In genomic region chr15:43511012-43511885, GRCh38 we compare ENCODE assay signal across 8 cellular contexts. TPM values are rescaled to one million over a fixed set of nuclear protein-coding genes. Genes with fewer than 3 reads are reported as not detected.
DNase-seq lines count a peak whose midpoint lies in the region; ATAC-seq and TF ChIP-seq lines count a peak whose summit lies in the region.

No MANE protein-coding gene starts in this region.

- peaks cover 3% of the 10 kb centered on the region for H3K27me3 Mint-ChIP-seq in activated naive CD8-positive, alpha-beta T cell treated with anti-CD3 and anti-CD28 coated beads, Interleukin-2, amount 10 ng/mL, durations not matched to agents 7 days and 5 days
- peaks cover 15 to 20% of the 10 kb centered on the region in 2 donors for H3K27me3 Mint-ChIP-seq in stimulated activated naive B cell treated with anti-CD40 and anti-IgM and Interleukin-4, amounts not matched to agents 10 μg/mL and 1 μg/mL and 100 μg/mL, for 72 hours

- peaks cover 8% of the 10 kb centered on the region for H3K27me3 ChIP-seq in kidney epithelial cell (ENCODE audit: control insufficient read depth, insufficient read depth, low read length)

- peak overlapping the region; percentile 87 for H3K4me3 Mint-ChIP-seq in activated naive CD8-positive, alpha-beta T cell treated with anti-CD3 and anti-CD28 coated beads, Interleukin-2, amount 10 ng/mL, durations not matched to agents 7 days and 5 days
- H3K4me3 Mint-ChIP-seq in stimulated activated naive B cell treated with anti-CD40 and anti-IgM and Interleukin-4, amounts not matched to agents 10 μg/mL and 1 μg/mL and 100 μg/mL, for 72 hours, result peak overlapping the region; percentile 95 to 97

- peak; percentile 16 for TF ChIP-seq CTCF in GM13977 (IDR thresholded peaks at IDR 0.05; ENCODE audit: extremely low read depth, insufficient read depth, missing control alignments)
- peak; percentile 41 for TF ChIP-seq CTCF in kidney epithelial cell (IDR thresholded peaks at IDR 0.05; ENCODE audit: insufficient read depth, low read length, poor library complexity, severe bottlenecking)

- ATAC-seq in activated naive CD8-positive, alpha-beta T cell treated with anti-CD3 and anti-CD28 coated beads, Interleukin-2, amount 10 ng/mL, durations not matched to agents 7 days and 5 days (ENCODE audit: low read depth), result no peak
- ATAC-seq in stimulated activated naive B cell treated with anti-CD40 and anti-IgM and Interleukin-4, amounts not matched to agents 10 μg/mL and 1 μg/mL and 100 μg/mL, for 72 hours (replicated peaks), result peak in 1 of 2 donors; percentile 0
- no peak for ATAC-seq in HG02678 (IDR thresholded peaks at IDR 0.05; ENCODE audit: unreplicated experiment)

- H3K36me3 Mint-ChIP-seq in activated naive CD8-positive, alpha-beta T cell treated with anti-CD3 and anti-CD28 coated beads, Interleukin-2, amount 10 ng/mL, durations not matched to agents 7 days and 5 days, result peaks cover 2% of the 10 kb centered on the region
- H3K36me3 Mint-ChIP-seq in stimulated activated naive B cell treated with anti-CD40 and anti-IgM and Interleukin-4, amounts not matched to agents 10 μg/mL and 1 μg/mL and 100 μg/mL, for 72 hours, result no peaks in the 10 kb centered on the region

- H3K9me3 Mint-ChIP-seq in activated naive CD8-positive, alpha-beta T cell treated with anti-CD3 and anti-CD28 coated beads, Interleukin-2, amount 10 ng/mL, durations not matched to agents 7 days and 5 days, result no peaks in the 10 kb centered on the region
- no peaks in the 10 kb centered on the region for H3K9me3 Mint-ChIP-seq in stimulated activated naive B cell treated with anti-CD40 and anti-IgM and Interleukin-4, amounts not matched to agents 10 μg/mL and 1 μg/mL and 100 μg/mL, for 72 hours

- peak overlapping the region; percentile 72 for H3K27ac Mint-ChIP-seq in activated naive CD8-positive, alpha-beta T cell treated with anti-CD3 and anti-CD28 coated beads, Interleukin-2, amount 10 ng/mL, durations not matched to agents 7 days and 5 days
- H3K27ac Mint-ChIP-seq in stimulated activated naive B cell treated with anti-CD40 and anti-IgM and Interleukin-4, amounts not matched to agents 10 μg/mL and 1 μg/mL and 100 μg/mL, for 72 hours, result peak overlapping the region; percentile 1

- peak; percentile 16 to 28 for DNase-seq in AML-193 (lab: John Stamatoyannopoulos, UW)
- DNase-seq in GM13977 (ENCODE audit: low spot score), result no peak
- peak; percentile 33 for DNase-seq in NCI-H510A treated with DMSO at 0.1 percent for 48 hours (lab: John Stamatoyannopoulos, UW)
- peak; percentile 41 for DNase-seq in activated naive CD8-positive, alpha-beta T cell treated with anti-CD3 and anti-CD28 coated beads, Interleukin-2, amount 10 ng/mL, durations not matched to agents 7 days and 5 days
- no peak for DNase-seq in kidney epithelial cell (ENCODE audit: low read depth)
- no peak for DNase-seq in stimulated activated naive B cell treated with anti-CD40 and anti-IgM and Interleukin-4, amounts not matched to agents 10 μg/mL and 1 μg/mL and 100 μg/mL, for 72 hours
- DNase-seq in epidermal melanocyte (ENCODE audit: insufficient read length, low spot score), result no peak

- H3K4me3 ChIP-seq in kidney epithelial cell (ENCODE audit: low read depth, low read length), result peak overlapping the region; percentile 63

- POLR2A ChIA-PET in activated naive CD8-positive, alpha-beta T cell treated with anti-CD3 and anti-CD28 coated beads, Interleukin-2, amount 10 ng/mL, durations not matched to agents 7 days and 5 days (lab: Charles Lee), result interaction anchor here (0.5 to 2.3 kb wide), 17 partner anchors 11 to 1328 kb away, joined by 3 to 25 read pairs (median 3); partner anchors contain the start of genes CCNDBP1, ELL3, GANC and PDIA3

- H3K36me3 ChIP-seq in kidney epithelial cell (ENCODE audit: control insufficient read depth, insufficient read depth, low read length), result no peaks in the 10 kb centered on the region

- in situ Hi-C loops in GM13977 (cut with MboI; ENCODE audit: low pct_unique_long_range_greater_than_20kb, low sequenced_read_pairs, unreplicated experiment), result no loop called here

- peaks cover 47% of the 10 kb centered on the region for H3K4me1 Mint-ChIP-seq in activated naive CD8-positive, alpha-beta T cell treated with anti-CD3 and anti-CD28 coated beads, Interleukin-2, amount 10 ng/mL, durations not matched to agents 7 days and 5 days
- H3K4me1 Mint-ChIP-seq in stimulated activated naive B cell treated with anti-CD40 and anti-IgM and Interleukin-4, amounts not matched to agents 10 μg/mL and 1 μg/mL and 100 μg/mL, for 72 hours, result peaks cover 14 to 38% of the 10 kb centered on the region in 2 donors

RNA-seq across cellular contexts. Expression of gene MAP1A, which starts 6.2 kb away (rescaled TPM):
- 1 to 10 TPM; 3.4 to 3.5 TPM for total RNA-seq in activated naive CD8-positive, alpha-beta T cell treated with anti-CD3 and anti-CD28 coated beads, Interleukin-2, amount 10 ng/mL, durations not matched to agents 7 days and 5 days
- 2.0 and 2.5 TPM in 2 replicates for total RNA-seq in kidney epithelial cell

RNA-seq across cellular contexts. Expression of gene TP53BP1, which starts 18.3 kb away (rescaled TPM):
- total RNA-seq in activated naive CD8-positive, alpha-beta T cell treated with anti-CD3 and anti-CD28 coated beads, Interleukin-2, amount 10 ng/mL, durations not matched to agents 7 days and 5 days, result 10 to 100 TPM; 27.1 to 27.5 TPM
- total RNA-seq in kidney epithelial cell, result 34.8 and 46.8 TPM in 2 replicates

Comparison
In these comparisons a context has a peak if more than half of its experiments do, and no peak if none do; other contexts are left out.
1. DNase-seq: peak in AML-193 (2 of 2), NCI-H510A treated with DMSO at 0.1 percent for 48 hours (single experiment) and activated naive CD8-positive, alpha-beta T cell treated with anti-CD3 and anti-CD28 coated beads, Interleukin-2, amount 10 ng/mL, durations not matched to agents 7 days and 5 days (single experiment); none in GM13977 (single experiment), kidney epithelial cell (single experiment), stimulated activated naive B cell treated with anti-CD40 and anti-IgM and Interleukin-4, amounts not matched to agents 10 μg/mL and 1 μg/mL and 100 μg/mL, for 72 hours (single experiment) and epidermal melanocyte (single experiment).